In genomic region chr2:17877811-17878221, GRCh38 we compare ENCODE assay signal across 8 cellular contexts. TPM values are rescaled to one million over a fixed set of nuclear protein-coding genes. Genes with fewer than 3 reads are reported as not detected.
DNase-seq lines count a peak whose midpoint lies in the region; ATAC-seq, FAIRE-seq and TF ChIP-seq lines count a peak whose summit lies in the region.

No MANE protein-coding gene starts in this region.

- intact Hi-C loops in Right ventricle myocardium inferior (cut with DNase I) (no loop called here), Panc1 (cut with micrococcal nuclease; ENCODE audit: unreplicated experiment) (no loop called here), endothelial cell of umbilical vein (cut with micrococcal nuclease) (loop anchor here (2.0 to 10.0 kb wide), 2 partner anchors 123 to 427 kb away; partner anchors contain the start of gene GEN1), posterior vena cava (cut with DNase I) (no loop called here)

- H3K27ac ChIP-seq in cardiac muscle cell (no peak overlapping the region), Panc1 (ENCODE audit: low read length) (no peak overlapping the region), endothelial cell of umbilical vein (ENCODE audit: insufficient read depth, low read depth, low read length) (no peak overlapping the region), neural cell (ENCODE audit: low read length) (no peak overlapping the region)

- dilution Hi-C loops in endothelial cell of umbilical vein (cut with MboI; ENCODE audit: extremely low pct_ligation_motif_present, low sequenced_read_pairs) = no loop called here

- ATAC-seq in Right ventricle myocardium inferior (no peak), HG02870 (IDR thresholded peaks at IDR 0.05; ENCODE audit: unreplicated experiment) (peak; percentile 29), Panc1 (peak; percentile 29; the same call in 1 of the 2 replicates), GM21717 (IDR thresholded peaks at IDR 0.05; ENCODE audit: unreplicated experiment) (no peak)

- H2AFZ ChIP-seq in endothelial cell of umbilical vein (ENCODE audit: low read depth, low read length) = peak overlapping the region; percentile 48
- H2AFZ ChIP-seq in neural cell (ENCODE audit: low read depth, low read length) = no peak overlapping the region

- no peaks in the 10 kb centered on the region for H3K9me1 ChIP-seq in endothelial cell of umbilical vein (replicated peaks; ENCODE audit: control insufficient read depth, extremely low read depth, insufficient read depth, low read length)

- CTCF ChIA-PET in Panc1 (lab: Charles Lee) (no interaction called here), endothelial cell of umbilical vein (lab: Charles Lee) (interaction anchor here (1.1 to 1.6 kb wide), 2 partner anchors 27 to 158 kb away, joined by 3 to 4 read pairs; no protein-coding TSS in a partner anchor)

- in situ Hi-C loops in Panc1 (cut with HindIII; ENCODE audit: low pct_unique_long_range_greater_than_20kb, low sequenced_read_pairs) = no loop called here

- peaks cover 65% of the 10 kb centered on the region for H3K27me3 ChIP-seq in cardiac muscle cell
- peaks cover 21% of the 10 kb centered on the region; the same call in 1 of the 2 replicates for H3K27me3 ChIP-seq in Panc1 (ENCODE audit: control insufficient read depth, insufficient read depth, low read length)
- H3K27me3 ChIP-seq in endothelial cell of umbilical vein (ENCODE audit: control insufficient read depth in 2 of 2, insufficient read depth in 2 of 2, low read length in 2 of 2) = peaks cover 21 to 50% of the 10 kb centered on the region in 2 experiments
- peaks cover 54% of the 10 kb centered on the region for H3K27me3 ChIP-seq in neural cell (ENCODE audit: insufficient read depth, low read depth, low read length)

- no peak for TF ChIP-seq EP300 in neural cell (conservative IDR thresholded peaks at IDR 0.05; ENCODE audit: poor library complexity, severe bottlenecking)

- TF ChIP-seq RAD21 in neural cell (conservative IDR thresholded peaks at IDR 0.05) = no peak

- H3K9me2 ChIP-seq in neural cell (ENCODE audit: insufficient read depth, low read length) = no peaks in the 10 kb centered on the region

- DNase-seq in cardiac muscle cell (ENCODE audit: low read depth in 1 of 2, low spot score in 1 of 2) (peak; percentile 8 to 32), Right ventricle myocardium inferior (ENCODE audit: missing footprints) (no peak), Panc1 (ENCODE audit: low read depth, low spot score) (no peak), endothelial cell of umbilical vein (ENCODE audit: low read depth, low spot score) (peak; percentile 11), posterior vena cava (ENCODE audit: low spot score) (no peak)

- H3K4me3 ChIP-seq in cardiac muscle cell (peak overlapping the region; percentile 87), Panc1 (ENCODE audit: low read depth in 2 of 2, low read length in 2 of 2) (peak overlapping the region; percentile 38 to 39), endothelial cell of umbilical vein (replicated peaks in 1 of 3; ENCODE audit: insufficient read depth in 1 of 3, low read depth in 1 of 3, low read length in 3 of 3) (peak overlapping the region in 2 of 3 experiments; percentile 17 to 34), neural cell (ENCODE audit: low read length) (peak overlapping the region; percentile 66)

- no peak overlapping the region for H3K9ac ChIP-seq in endothelial cell of umbilical vein (replicated peaks; ENCODE audit: extremely low read depth, insufficient read depth, low read length)
- peak overlapping the region; percentile 26 for H3K9ac ChIP-seq in neural cell (ENCODE audit: low read length)

- BruUV-seq in Panc1 (replicated peaks; lab: Mats Ljungman, UMichigan) (no TSS peak), endothelial cell of umbilical vein (replicated peaks; lab: Mats Ljungman, UMichigan) (no TSS peak)

- peak overlapping the region; percentile 49 for H3K4me2 ChIP-seq in endothelial cell of umbilical vein (ENCODE audit: insufficient read depth, low read length)
- H3K4me2 ChIP-seq in neural cell (ENCODE audit: low read length) = peak overlapping the region; percentile 14

- FAIRE-seq in endothelial cell of umbilical vein (lab: Jason Lieb, UNC) = no peak

- POLR2A ChIA-PET in Panc1 (lab: Charles Lee) = no interaction called here
- POLR2A ChIA-PET in endothelial cell of umbilical vein (lab: Charles Lee) = no interaction called here

- no peak for TF ChIP-seq CTCF in cardiac muscle cell (IDR thresholded peaks at IDR 0.05; ENCODE audit: low read depth, low read length)
- TF ChIP-seq CTCF in Panc1 (IDR thresholded peaks at IDR 0.05) = no peak
- TF ChIP-seq CTCF in endothelial cell of umbilical vein (IDR thresholded peaks at IDR 0.05; ENCODE audit: extremely low read depth in 1 of 2, insufficient read depth in 1 of 2, low read depth in 1 of 2, low read length in 2 of 2) = no peak
- TF ChIP-seq CTCF in neural cell (IDR thresholded peaks at IDR 0.05; ENCODE audit: poor library complexity, severe bottlenecking) = no peak

- no peaks in the 10 kb centered on the region for H3K36me3 ChIP-seq in cardiac muscle cell
- no peaks in the 10 kb centered on the region for H3K36me3 ChIP-seq in Panc1 (ENCODE audit: control insufficient read depth, insufficient read depth, low read length)
- H3K36me3 ChIP-seq in endothelial cell of umbilical vein (ENCODE audit: control insufficient read depth in 2 of 2, extremely low read depth in 1 of 2, insufficient read depth in 2 of 2, low read length in 2 of 2) = no peaks in the 10 kb centered on the region
- no peaks in the 10 kb centered on the region for H3K36me3 ChIP-seq in neural cell (ENCODE audit: insufficient read depth, low read length)

- H4K20me1 ChIP-seq in endothelial cell of umbilical vein (replicated peaks; ENCODE audit: control insufficient read depth, extremely low read depth, insufficient read depth, low read length) = no peaks in the 10 kb centered on the region
- H4K20me1 ChIP-seq in neural cell (ENCODE audit: insufficient read depth) = no peaks in the 10 kb centered on the region

- H3K9me3 ChIP-seq in cardiac muscle cell (ENCODE audit: low read depth) (no peaks in the 10 kb centered on the region), Panc1 (ENCODE audit: control insufficient read depth, insufficient read depth, low read depth, low read length) (no peaks in the 10 kb centered on the region), endothelial cell of umbilical vein (replicated peaks; ENCODE audit: control insufficient read depth, insufficient read depth, low read length) (no peaks in the 10 kb centered on the region), neural cell (ENCODE audit: low read length) (no peaks in the 10 kb centered on the region)

- H3K4me1 ChIP-seq in cardiac muscle cell (ENCODE audit: low read depth) (no peaks in the 10 kb centered on the region), Panc1 (ENCODE audit: control insufficient read depth, insufficient read depth, low read length) (peaks cover 5% of the 10 kb centered on the region; the same call in 1 of the 2 replicates), endothelial cell of umbilical vein (ENCODE audit: control insufficient read depth, extremely low read depth, insufficient read depth, low read length) (peaks cover 4% of the 10 kb centered on the region)

- H3K79me2 ChIP-seq in endothelial cell of umbilical vein (ENCODE audit: control insufficient read depth, insufficient read depth, low read length) (no peaks in the 10 kb centered on the region), neural cell (replicated peaks; ENCODE audit: insufficient read depth, low read length) (no peaks in the 10 kb centered on the region)

- no peak for TF ChIP-seq POLR2A in endothelial cell of umbilical vein (IDR thresholded peaks at IDR 0.05; ENCODE audit: low read depth, low read length)

- H3F3A ChIP-seq in neural cell (ENCODE audit: insufficient read depth, low read length, poor library complexity, severe bottlenecking) = no peaks in the 10 kb centered on the region

TF ChIP-seq in endothelial cell of umbilical vein, 7 proteins besides CTCF, POLR2A, EP300 and RAD21 (continues in another document):
- TF ChIP-seq MAX (IDR thresholded peaks at IDR 0.05; ENCODE audit: insufficient read depth, insufficient read length) = no peak
- no peak for TF ChIP-seq POLR2AphosphoS5 (IDR thresholded peaks at IDR 0.05; ENCODE audit: insufficient read depth, low read depth, low read length)
- TF ChIP-seq FOS (IDR thresholded peaks at IDR 0.05; ENCODE audit: borderline replicate concordance, insufficient read depth, low read length) = no peak
- TF ChIP-seq JUN (IDR thresholded peaks at IDR 0.05; ENCODE audit: borderline replicate concordance, insufficient read depth, insufficient read length, low read depth) = no peak

TF ChIP-seq in neural cell, 6 proteins besides CTCF, POLR2A, EP300 and RAD21 (continues in another document):
- TF ChIP-seq MXI1 (conservative IDR thresholded peaks at IDR 0.05; ENCODE audit: poor library complexity, severe bottlenecking) = no peak
- TF ChIP-seq TAF1 (IDR thresholded peaks at IDR 0.05; ENCODE audit: low read depth) = no peak

RNA-seq across cellular contexts. Expression of gene KCNS3, which starts 0.7 kb away (rescaled TPM):
- total RNA-seq in cardiac muscle cell = 10.5 and 13.1 TPM in 2 replicates
- polyA plus RNA-seq in cardiac muscle cell = 3.7 and 9.0 TPM in 2 replicates
- total RNA-seq in Right ventricle myocardium inferior = 4.5 TPM
- total RNA-seq in Panc1 (2021; ENCODE audit: unreplicated experiment) = 1.7 TPM
- 2.9 TPM for polyA plus RNA-seq in Panc1 (2012; ENCODE audit: insufficient read length)
- total RNA-seq in endothelial cell of umbilical vein = 1.5 and 2.4 TPM in 2 replicates
- polyA plus RNA-seq in endothelial cell of umbilical vein = 0.75 and 1.0 TPM in 2 replicates
- 0.75 and 0.77 TPM in 2 replicates for polyA plus RNA-seq in endothelial cell of umbilical vein (2011; cell fraction: cytosol; rRNA removed)
- polyA plus RNA-seq in endothelial cell of umbilical vein (2011; cell fraction: nucleus; rRNA removed) = 0.45 and 1.0 TPM in 2 replicates
- 0.48 and 0.52 TPM in 2 replicates for polyA plus RNA-seq in endothelial cell of umbilical vein (2012)
- 1.1 and 2.9 TPM in 2 replicates for polyA minus RNA-seq in endothelial cell of umbilical vein
- not detected for polyA minus RNA-seq in endothelial cell of umbilical vein (2011; cell fraction: cytosol; rRNA and poly(A)+ RNA removed)
- 1.3 and 1.8 TPM in 2 replicates for polyA minus RNA-seq in endothelial cell of umbilical vein (2011; cell fraction: nucleus; rRNA and poly(A)+ RNA removed)
- polyA plus RNA-seq in neural cell = 0.15 TPM in 1 of 2 replicates, not detected in the other
- polyA minus RNA-seq in neural cell = 0.73 and 0.81 TPM in 2 replicates
- 1 to 10 TPM; 3.1 to 7.2 TPM for total RNA-seq in posterior vena cava

Comparison
In these comparisons a context has a peak if more than half of its experiments do, and no peak if none do; other contexts are left out.
1. DNase-seq: peak in cardiac muscle cell (2 of 2) and endothelial cell of umbilical vein (single experiment); none in Right ventricle myocardium inferior (single experiment), Panc1 (single experiment) and posterior vena cava (single experiment).
2. H3K4me3 ChIP-seq: peak in every context shown above with its lines; median percentile 87 in cardiac muscle cell; 66 in neural cell; 38 in Panc1; 26 in endothelial cell of umbilical vein.
3. ATAC-seq: peak in HG02870 (single experiment) and Panc1 (single experiment); none in Right ventricle myocardium inferior (single experiment) and GM21717 (single experiment).